In the genomic region with DNA sequence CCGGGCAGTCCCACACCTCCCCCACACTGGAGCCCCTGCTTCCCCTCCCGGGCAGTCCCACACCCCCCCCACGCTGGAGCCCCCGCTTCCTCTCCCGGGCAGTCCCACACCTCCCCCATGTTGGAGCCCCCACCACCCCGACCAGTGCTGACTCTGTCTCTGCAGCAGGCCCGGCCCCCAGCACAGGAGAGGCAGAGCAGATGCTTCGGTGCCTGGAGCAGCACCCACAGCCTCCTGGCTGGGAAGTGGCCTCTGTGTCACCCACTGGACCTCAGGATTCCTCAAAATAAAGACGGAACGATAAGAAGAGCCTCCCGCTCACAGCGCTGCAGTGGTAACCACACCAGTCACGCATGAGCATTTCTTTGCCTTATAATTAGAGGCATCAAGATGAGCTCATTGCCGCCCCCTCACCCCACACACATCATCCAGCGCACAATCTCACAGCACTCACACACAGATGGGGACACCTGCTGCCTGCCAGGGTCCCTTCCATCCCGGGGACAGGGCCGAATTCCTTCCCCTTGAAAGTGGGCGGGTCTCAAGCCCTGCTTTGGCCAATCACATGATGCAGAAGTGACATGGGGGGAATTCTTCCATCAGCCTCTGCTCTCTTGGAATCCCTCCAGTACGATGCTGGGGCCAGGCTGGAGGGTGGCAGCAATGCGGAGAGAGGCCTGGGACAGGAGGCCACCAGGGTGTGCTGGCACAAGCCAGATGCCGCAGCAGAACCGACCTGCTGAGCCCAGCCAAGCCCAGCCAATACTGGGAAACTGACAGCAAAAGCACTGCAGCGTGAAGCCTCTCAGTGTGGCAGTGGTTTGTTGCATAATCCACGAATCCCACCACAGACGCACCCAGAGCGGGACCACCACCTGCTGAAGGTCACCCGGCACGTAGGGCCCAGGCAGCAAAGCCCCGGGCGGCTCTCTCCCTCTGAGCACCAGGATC, we compare ENCODE assay signal across 13 cellular contexts. TPM values are rescaled to one million over a fixed set of nuclear protein-coding genes. Genes with fewer than 3 reads are reported as not detected.
DNase-seq lines count a peak whose midpoint lies in the region; ATAC-seq, FAIRE-seq and TF ChIP-seq lines count a peak whose summit lies in the region.
"Had no signal": no experiment of that assay in that cellular context is flagged by ENCODE, and none has a peak within 500 bp of the region (broad histone marks: within the 10 kb centered on the region; RNA-seq: fewer than 3 reads in every experiment).

No MANE protein-coding gene starts in this region.

- DNase-seq in A673 (ENCODE audit: low spot score) = peak; percentile 89
- peak; percentile 65 for DNase-seq in HEK293T (ENCODE audit: extremely low spot score)
- DNase-seq in GM12878 (ENCODE audit: low read depth, low spot score) = no peak
- DNase-seq in mesenchymal stem cell = peak; percentile 94
- DNase-seq in NK-92 treated with Interleukin-12 subunit alpha and Interleukin-12 subunit beta, amount 100 ng/mL, for 24 hours (lab: John Stamatoyannopoulos, UW) = no peak
- DNase-seq in erythroblast (lab: John Stamatoyannopoulos, UW) = no peak
- no peak for DNase-seq in activated gamma-delta T cell (lab: John Stamatoyannopoulos, UW)
- DNase-seq in osteoblast (ENCODE audit: insufficient read length, low spot score, missing footprints) = no peak
- DNase-seq: NCI-H1092 treated with DMSO at 0.1 percent for 48 hours had no signal

- SMC1A ChIA-PET in GM12878 (lab: Charles Lee; ENCODE audit: uncharacterized antibody, unreplicated experiment) = no interaction called here

- H3K27ac ChIP-seq in A673 (ENCODE audit: low read depth, low read length, poor library complexity, severe bottlenecking) (peak overlapping the region; percentile 83), GM12878 (ENCODE audit: control insufficient read depth, insufficient read depth) (peak overlapping the region; percentile 37), mesenchymal stem cell (ENCODE audit: low read length, poor library complexity, severe bottlenecking) (peak overlapping the region; percentile 98), osteoblast (ENCODE audit: low read depth, low read length) (no peak overlapping the region)
- H3K27ac ChIP-seq: suprapubic skin had no signal

- H3K36me3 ChIP-seq in A673 (ENCODE audit: insufficient read depth, low read length, poor library complexity, severe bottlenecking) (no peaks in the 10 kb centered on the region), GM12878 (ENCODE audit: control insufficient read depth in 2 of 2, insufficient read depth in 2 of 2, low read length in 1 of 2) (peaks cover 3 to 5% of the 10 kb centered on the region in 2 experiments; a peak in 2 of 4 replicates), mesenchymal stem cell (ENCODE audit: control insufficient read depth in 1 of 2, insufficient read depth in 2 of 2, low read depth in 1 of 2, low read length in 2 of 2) (peaks cover 20 to 34% of the 10 kb centered on the region in 2 experiments), osteoblast (ENCODE audit: insufficient read depth, low read length) (peaks cover 10% of the 10 kb centered on the region)

- CTCF ChIA-PET in A673 (lab: Charles Lee) (interaction anchor here (0.6 to 0.7 kb wide), 2 partner anchors 17 to 254 kb away, joined by 3 to 4 read pairs; no protein-coding TSS in a partner anchor), HEK293T (lab: Yijun Ruan, JAX) (interaction anchor here (1.0 kb wide), 1 partner anchor 8 kb away, joined by 5 read pairs; no protein-coding TSS in a partner anchor), GM12878 (lab: Yijun Ruan, JAX) (interaction anchor here (0.7 to 1.0 kb wide), 2 partner anchors 13 to 19 kb away, joined by 3 to 4 read pairs; no protein-coding TSS in a partner anchor)

- H2BK5ac ChIP-seq in mesenchymal stem cell (ENCODE audit: low read depth, low read length, poor library complexity, severe bottlenecking) = peak overlapping the region; percentile 25

- peak overlapping the region; percentile 39 for H4K8ac ChIP-seq in mesenchymal stem cell (ENCODE audit: low read length)

- no peak overlapping the region for H3K9ac ChIP-seq in GM12878 (ENCODE audit: control insufficient read depth, insufficient read depth, low read length)
- H3K9ac ChIP-seq in mesenchymal stem cell (ENCODE audit: low read length) = no peak overlapping the region

- intact Hi-C loops in A673 (cut with micrococcal nuclease; ENCODE audit: unreplicated experiment) = no loop called here
- intact Hi-C loops in GM12878 (cut with micrococcal nuclease; ENCODE audit: unreplicated experiment) = no loop called here

- RAD21 ChIA-PET in GM12878 (lab: Charles Lee; ENCODE audit: unreplicated experiment) = interaction anchor here (0.5 to 1.1 kb wide), 5 partner anchors 13 to 327 kb away, joined by 3 to 5 read pairs (median 3); partner anchors contain the start of gene MRPL54

- WGBS in GM12878 (ENCODE audit: insufficient coverage, insufficient replicate concordance, low lambda C conversion rate, missing lambda C conversion rate) = 44% methylated on average over 25 of the region's 30 CpGs
- WGBS in mesenchymal stem cell = 46% methylated on average over 29 of the region's 30 CpGs

- TF ChIP-seq CTCF in A673 (conservative IDR thresholded peaks at IDR 0.05; ENCODE audit: low read depth, low read length) (no peak), GM12878 (IDR thresholded peaks at IDR 0.05 in 2 of 3, conservative IDR thresholded peaks at IDR 0.05 in 1 of 3; ENCODE audit: control insufficient read depth in 2 of 3, extremely low read depth in 1 of 3, insufficient read depth in 1 of 3, low read depth in 3 of 3, low read length in 3 of 3) (no peak), osteoblast (IDR thresholded peaks at IDR 0.05; ENCODE audit: extremely low read depth, low read depth, low read length) (no peak)

- peak overlapping the region; percentile 42 for H3K4ac ChIP-seq in mesenchymal stem cell (ENCODE audit: low read depth in 1 of 2, low read length in 2 of 2)

- peak overlapping the region; percentile 37 for H2AK5ac ChIP-seq in mesenchymal stem cell (ENCODE audit: low read length, severe bottlenecking)

- H3K4me2 ChIP-seq in GM12878 (ENCODE audit: control insufficient read depth, insufficient read depth) = peak overlapping the region; percentile 56; the same call in 1 of the 2 replicates
- peak overlapping the region; percentile 33 for H3K4me2 ChIP-seq in mesenchymal stem cell (ENCODE audit: low read length, poor library complexity, severe bottlenecking)
- no peak overlapping the region for H3K4me2 ChIP-seq in osteoblast (ENCODE audit: insufficient read depth, low read length)

- peak overlapping the region; percentile 64 to 68 for H2BK12ac ChIP-seq in mesenchymal stem cell (ENCODE audit: low read length in 2 of 2)

- POLR2A ChIA-PET in A673 (lab: Charles Lee; ENCODE audit: low non-redundant PET) = no interaction called here
- POLR2A ChIA-PET in HEK293T (lab: Yijun Ruan, JAX) = no interaction called here
- POLR2A ChIA-PET in GM12878 (lab: Charles Lee) = interaction anchor here (1.0 kb wide), 1 partner anchor 15 kb away, joined by 3 read pairs; no protein-coding TSS in a partner anchor

- H3K9me3 ChIP-seq in A673 (ENCODE audit: low read depth, low read length, poor library complexity, severe bottlenecking) (peaks cover 8% of the 10 kb centered on the region), GM12878 (replicated peaks; ENCODE audit: control insufficient read depth, insufficient read depth, low read length) (peaks cover 7% of the 10 kb centered on the region), mesenchymal stem cell (ENCODE audit: control insufficient read depth, low read length) (peaks cover 5% of the 10 kb centered on the region), osteoblast (ENCODE audit: low read depth, low read length) (peaks cover 6% of the 10 kb centered on the region)
- H3K9me3 ChIP-seq: suprapubic skin had no signal

- no peak for TF ChIP-seq EP300 in GM12878 (IDR thresholded peaks at IDR 0.05; ENCODE audit: borderline replicate concordance in 1 of 2, control insufficient read depth in 1 of 2, low read depth in 2 of 2, low read length in 2 of 2)

- H3K4me1 ChIP-seq in A673 (ENCODE audit: insufficient read depth, low read length, poor library complexity, severe bottlenecking) (peaks cover 26% of the 10 kb centered on the region), GM12878 (ENCODE audit: control insufficient read depth, insufficient read depth, low read length) (peaks cover 28% of the 10 kb centered on the region), mesenchymal stem cell (ENCODE audit: control insufficient read depth, insufficient read depth, low read depth, low read length) (peaks cover 69% of the 10 kb centered on the region), osteoblast (ENCODE audit: insufficient read depth, low read length) (no peaks in the 10 kb centered on the region)

- no peak for TF ChIP-seq RAD21 in GM12878 (IDR thresholded peaks at IDR 0.05; ENCODE audit: insufficient read depth, low read depth, low read length)

- in situ Hi-C loops in GM12878 (cut with MboI) = no loop called here

- H2BK120ac ChIP-seq in mesenchymal stem cell (ENCODE audit: low read depth, low read length) = peak overlapping the region; percentile 39

- no peak for FAIRE-seq in GM12878 (lab: Jason Lieb, UNC)
- FAIRE-seq: bronchial epithelial cell had no signal

- peak overlapping the region in 1 of 2 experiments; percentile 18 for H3K23ac ChIP-seq in mesenchymal stem cell (ENCODE audit: low read length in 2 of 2)

- H2BK15ac ChIP-seq in mesenchymal stem cell (ENCODE audit: low read depth, poor library complexity, severe bottlenecking) = peak overlapping the region; percentile 82

- H2AFZ ChIP-seq in GM12878 (ENCODE audit: control insufficient read depth, low read depth, low read length) = no peak overlapping the region
- no peak overlapping the region for H2AFZ ChIP-seq in mesenchymal stem cell (ENCODE audit: low read depth, low read length)
- no peak overlapping the region for H2AFZ ChIP-seq in osteoblast (ENCODE audit: low read length)

- H3K14ac ChIP-seq in mesenchymal stem cell (ENCODE audit: low read length in 2 of 2) = peak overlapping the region in 1 of 2 experiments; percentile 2

- ATAC-seq in GM12878 = peak; percentile 72
- ATAC-seq: Panc1 had no signal

- peak overlapping the region; percentile 57 for H4K91ac ChIP-seq in mesenchymal stem cell (ENCODE audit: low read length)

- BruUV-seq in A673 (replicated peaks; lab: Mats Ljungman, UMichigan) (no TSS peak), GM12878 (replicated peaks; lab: Mats Ljungman, UMichigan) (no TSS peak)

- H3K27me3 ChIP-seq in A673 (replicated peaks; ENCODE audit: insufficient read depth, low read depth, low read length, poor library complexity) (no peaks in the 10 kb centered on the region), GM12878 (replicated peaks in 1 of 2; ENCODE audit: control insufficient read depth in 2 of 2, insufficient read depth in 2 of 2, low read length in 1 of 2) (no peaks in the 10 kb centered on the region), mesenchymal stem cell (ENCODE audit: control insufficient read depth in 1 of 2, insufficient read depth in 1 of 2, low read length in 2 of 2) (no peaks in the 10 kb centered on the region), osteoblast (ENCODE audit: insufficient read depth, low read length) (no peaks in the 10 kb centered on the region)
- H3K27me3 ChIP-seq: suprapubic skin had no signal

- H3K18ac ChIP-seq in mesenchymal stem cell (ENCODE audit: low read depth in 1 of 2, low read length in 2 of 2) = peak overlapping the region; percentile 8 to 34

- H3K79me2 ChIP-seq in GM12878 (ENCODE audit: control insufficient read depth, insufficient read depth, low read length) (peaks cover 12% of the 10 kb centered on the region), osteoblast (ENCODE audit: insufficient read depth, low read length) (peaks cover 69% of the 10 kb centered on the region)

- no peaks in the 10 kb centered on the region for H4K20me1 ChIP-seq in GM12878 (ENCODE audit: control insufficient read depth, insufficient read depth)
- peaks cover 28% of the 10 kb centered on the region for H4K20me1 ChIP-seq in osteoblast (ENCODE audit: insufficient read depth, low read length)

- H3K4me3 ChIP-seq in A673 (ENCODE audit: low read depth, low read length, poor library complexity, severe bottlenecking) (no peak overlapping the region), GM12878 (no peak overlapping the region), mesenchymal stem cell (ENCODE audit: insufficient read depth in 1 of 2, low read depth in 1 of 2, low read length in 2 of 2) (no peak overlapping the region), osteoblast (ENCODE audit: insufficient read depth, low read length) (no peak overlapping the region)
- H3K4me3 ChIP-seq: skin epidermis, suprapubic skin had no signal

- H3K79me1 ChIP-seq in mesenchymal stem cell (replicated peaks; ENCODE audit: low read length, poor library complexity, severe bottlenecking) = peaks cover 12% of the 10 kb centered on the region

- TF ChIP-seq POLR2A in GM12878 (IDR thresholded peaks at IDR 0.05; ENCODE audit: low read depth, low read length) = no peak
- no peak for TF ChIP-seq POLR2A in erythroblast (IDR thresholded peaks at IDR 0.05; ENCODE audit: low read length)

RNA-seq across cellular contexts. Expression of gene PIP5K1C, which starts 16.1 kb away (rescaled TPM):
- total RNA-seq in A673 (2021) (35.5 and 36.8 TPM in 2 replicates), GM12878 (2014; rRNA removed) (4.5 and 6.0 TPM in 2 replicates), GM12878 (2014; rRNA removed; fragmentation: Illumina TruSeq; extraction: Trizol) (2.2 TPM in 2 replicates), GM12878 (2021) (19.0 and 19.6 TPM in 2 replicates), osteoblast (30.4 and 31.5 TPM in 2 replicates)
- total RNA-seq in GM12878 (2013; cell fraction: nucleolus; rRNA removed) = 29.0 and 34.7 TPM in 2 replicates
- polyA plus RNA-seq in GM12878 (2011; ENCODE audit: low read depth) = 3.4 TPM
- polyA plus RNA-seq in GM12878 (2011; rRNA removed) (0.84 and 2.3 TPM in 2 replicates), GM12878 (2014; fragmentation: Illumina TruSeq; extraction: Trizol) (2.4 and 4.6 TPM in 2 replicates), GM12878 (2014; fragmentation: Nextera tagmentation; extraction: Ambion mirVana) (under 1 TPM; 0.39 to 0.46 TPM), GM12878 (2014; rRNA removed) (9.3 and 12.6 TPM in 2 replicates), GM12878 (2016; fragmentation: Nextera tagmentation; extraction: Ambion mirVana) (10 to 100 TPM in 1 of 2 experiments, 1 to 10 TPM in 1; 7.8 to 10.3 TPM)
- polyA plus RNA-seq in GM12878 (2011; cell fraction: cytosol; rRNA removed) = 3.4 and 3.6 TPM in 2 replicates
- polyA plus RNA-seq in GM12878 (2011; cell fraction: nucleus; rRNA removed) = 11.7 and 16.6 TPM in 2 replicates
- 12.8 and 13.0 TPM in 2 replicates for polyA plus RNA-seq in GM12878 (2012)
- 9.1 and 10.3 TPM in 2 replicates for polyA minus RNA-seq in GM12878 (2011; rRNA and poly(A)+ RNA removed)
- 7.8 and 10.0 TPM in 2 replicates for polyA minus RNA-seq in GM12878 (2011; cell fraction: cytosol; rRNA and poly(A)+ RNA removed)
- 4.5 and 9.2 TPM in 2 replicates for polyA minus RNA-seq in GM12878 (2011; cell fraction: nucleus; rRNA and poly(A)+ RNA removed)
- polyA plus RNA-seq in mesenchymal stem cell (2013, experiment 1 of 2) = 52.2 TPM
- 51.8 TPM for polyA plus RNA-seq in mesenchymal stem cell (2013, experiment 2 of 2)

RNA-seq across cellular contexts. Expression of gene TJP3, which starts 24.0 kb away (rescaled TPM):
- total RNA-seq in A673 (2021) (0.63 TPM in 1 of 2 replicates, not detected in the other), GM12878 (2014; rRNA removed) (not detected in 2 replicates), GM12878 (2014; rRNA removed; fragmentation: Illumina TruSeq; extraction: Trizol) (not detected in 2 replicates), GM12878 (2021) (0.16 and 0.41 TPM in 2 replicates), osteoblast (not detected in 2 replicates)
- not detected in 2 replicates for total RNA-seq in GM12878 (2013; cell fraction: nucleolus; rRNA removed)
- polyA plus RNA-seq in GM12878 (2011; ENCODE audit: low read depth) = not detected
- polyA plus RNA-seq in GM12878 (2011; rRNA removed) (0.06 and 0.18 TPM in 2 replicates), GM12878 (2014; fragmentation: Illumina TruSeq; extraction: Trizol) (not detected in 2 replicates), GM12878 (2014; fragmentation: Nextera tagmentation; extraction: Ambion mirVana) (not detected), GM12878 (2014; rRNA removed) (0.03 and 0.04 TPM in 2 replicates), GM12878 (2016; fragmentation: Nextera tagmentation; extraction: Ambion mirVana) (1 to 10 TPM in 1 of 2 experiments, not detected in 1; 1.2 TPM)
- 0.07 and 0.12 TPM in 2 replicates for polyA plus RNA-seq in GM12878 (2011; cell fraction: cytosol; rRNA removed)
- 0.19 and 0.51 TPM in 2 replicates for polyA plus RNA-seq in GM12878 (2011; cell fraction: nucleus; rRNA removed)
- 0.18 TPM in 1 of 2 replicates, not detected in the other for polyA plus RNA-seq in GM12878 (2012)
- polyA minus RNA-seq in GM12878 (2011; rRNA and poly(A)+ RNA removed) = 0.05 TPM in 1 of 2 replicates, not detected in the other
- 0.80 TPM in 1 of 2 replicates, not detected in the other for polyA minus RNA-seq in GM12878 (2011; cell fraction: cytosol; rRNA and poly(A)+ RNA removed)
- polyA minus RNA-seq in GM12878 (2011; cell fraction: nucleus; rRNA and poly(A)+ RNA removed) = 0.48 TPM in 1 of 2 replicates, not detected in the other
- polyA plus RNA-seq in mesenchymal stem cell (2013, experiment 1 of 2) = not detected
- polyA plus RNA-seq in mesenchymal stem cell (2013, experiment 2 of 2) = not detected

RNA-seq across cellular contexts. Expression of gene CACTIN, which starts 57.6 kb away (rescaled TPM):
- total RNA-seq in A673 (2021) = 35.9 and 36.3 TPM in 2 replicates
- total RNA-seq in GM12878 (2013; cell fraction: nucleolus; rRNA removed) = 20.6 and 28.4 TPM in 2 replicates
- 26.4 and 29.5 TPM in 2 replicates for total RNA-seq in GM12878 (2014; rRNA removed)
- total RNA-seq in GM12878 (2014; rRNA removed; fragmentation: Illumina TruSeq; extraction: Trizol) = 9.3 and 12.5 TPM in 2 replicates
- total RNA-seq in GM12878 (2021) = 28.9 and 31.4 TPM in 2 replicates
- polyA plus RNA-seq in GM12878 (2011; ENCODE audit: low read depth) = 7.6 TPM
- 5.3 and 12.6 TPM in 2 replicates for polyA plus RNA-seq in GM12878 (2011; rRNA removed)
- 15.0 and 22.8 TPM in 2 replicates for polyA plus RNA-seq in GM12878 (2011; cell fraction: cytosol; rRNA removed)
- 43.1 and 62.5 TPM in 2 replicates for polyA plus RNA-seq in GM12878 (2011; cell fraction: nucleus; rRNA removed)
- polyA plus RNA-seq in GM12878 (2012) = 13.5 and 14.9 TPM in 2 replicates
- polyA plus RNA-seq in GM12878 (2014; fragmentation: Illumina TruSeq; extraction: Trizol) = 1.9 and 4.7 TPM in 2 replicates
- polyA plus RNA-seq in GM12878 (2014; fragmentation: Nextera tagmentation; extraction: Ambion mirVana) = 1 to 10 TPM in 1 of 2 experiments, under 1 TPM in 1; 0.40 to 1.4 TPM
- polyA plus RNA-seq in GM12878 (2014; rRNA removed) = 25.8 and 32.6 TPM in 2 replicates
- polyA plus RNA-seq in GM12878 (2016; fragmentation: Nextera tagmentation; extraction: Ambion mirVana) = 10 to 100 TPM; 11.7 to 14.6 TPM
- polyA minus RNA-seq in GM12878 (2011; rRNA and poly(A)+ RNA removed) = 6.9 and 11.5 TPM in 2 replicates
- 4.9 and 7.6 TPM in 2 replicates for polyA minus RNA-seq in GM12878 (2011; cell fraction: cytosol; rRNA and poly(A)+ RNA removed)
- 5.2 and 10.4 TPM in 2 replicates for polyA minus RNA-seq in GM12878 (2011; cell fraction: nucleus; rRNA and poly(A)+ RNA removed)
- 16.6 TPM for polyA plus RNA-seq in mesenchymal stem cell (2013, experiment 1 of 2)
- 16.4 TPM for polyA plus RNA-seq in mesenchymal stem cell (2013, experiment 2 of 2)
- total RNA-seq in osteoblast = 17.4 and 19.9 TPM in 2 replicates

Comparison
In these comparisons a context has a peak if more than half of its experiments do, and no peak if none do; other contexts are left out.
1. DNase-seq: peak in A673 (single experiment), HEK293T (single experiment) and mesenchymal stem cell (single experiment); none in GM12878 (single experiment), NK-92 treated with Interleukin-12 subunit alpha and Interleukin-12 subunit beta, amount 100 ng/mL, for 24 hours (single experiment), erythroblast (0 of 2), activated gamma-delta T cell (single experiment) and osteoblast (single experiment).